ENCODE assay signal across 8 cellular contexts in genomic region chr4:140359571-140360427, GRCh38. TPM values are rescaled to one million over a fixed set of nuclear protein-coding genes. Genes with fewer than 3 reads are reported as not detected.
DNase-seq lines count a peak whose midpoint lies in the region; ATAC-seq, FAIRE-seq and TF ChIP-seq lines count a peak whose summit lies in the region.

No MANE protein-coding gene starts in this region.

- H3K9me3 ChIP-seq in cardiac muscle cell (ENCODE audit: low read depth) = no peaks in the 10 kb centered on the region

- no peak overlapping the region for H3K4me3 Mint-ChIP-seq in activated naive CD8-positive, alpha-beta T cell treated with anti-CD3 and anti-CD28 coated beads, Interleukin-2, amount 10 ng/mL, durations not matched to agents 7 days and 5 days

- no peak overlapping the region for H3K27ac Mint-ChIP-seq in activated naive CD8-positive, alpha-beta T cell treated with anti-CD3 and anti-CD28 coated beads, Interleukin-2, amount 10 ng/mL, durations not matched to agents 7 days and 5 days

- H3K4me1 ChIP-seq in cardiac muscle cell (ENCODE audit: low read depth) = peaks cover 8% of the 10 kb centered on the region

- H3K4me3 ChIP-seq in cardiac muscle cell = no peak overlapping the region

- H3K27ac ChIP-seq in cardiac muscle cell = no peak overlapping the region

- H3K9me3 Mint-ChIP-seq in activated naive CD8-positive, alpha-beta T cell treated with anti-CD3 and anti-CD28 coated beads, Interleukin-2, amount 10 ng/mL, durations not matched to agents 7 days and 5 days = no peaks in the 10 kb centered on the region

- no peaks in the 10 kb centered on the region for H3K4me1 Mint-ChIP-seq in activated naive CD8-positive, alpha-beta T cell treated with anti-CD3 and anti-CD28 coated beads, Interleukin-2, amount 10 ng/mL, durations not matched to agents 7 days and 5 days

- H3K36me3 Mint-ChIP-seq in activated naive CD8-positive, alpha-beta T cell treated with anti-CD3 and anti-CD28 coated beads, Interleukin-2, amount 10 ng/mL, durations not matched to agents 7 days and 5 days = no peaks in the 10 kb centered on the region

- no peaks in the 10 kb centered on the region for H3K36me3 ChIP-seq in cardiac muscle cell

- TF ChIP-seq POLR2A in GM12892 (IDR thresholded peaks at IDR 0.05; ENCODE audit: low read depth, low read length) = no peak

- H3K27me3 ChIP-seq in cardiac muscle cell = no peaks in the 10 kb centered on the region

- peak; percentile 83 for FAIRE-seq in GM12892 (lab: Jason Lieb, UNC)

- TF ChIP-seq CTCF in cardiac muscle cell (IDR thresholded peaks at IDR 0.05; ENCODE audit: low read depth, low read length) = peak; percentile 86

- POLR2A ChIA-PET in activated naive CD8-positive, alpha-beta T cell treated with anti-CD3 and anti-CD28 coated beads, Interleukin-2, amount 10 ng/mL, durations not matched to agents 7 days and 5 days (lab: Charles Lee) = interaction anchor here (1.8 kb wide), 1 partner anchor 14 kb away, joined by 4 read pairs; the partner anchor contains the start of gene SCOC

- DNase-seq in GM12892 (ENCODE audit: insufficient read length) (no peak), NCI-H1092 treated with DMSO at 0.1 percent for 48 hours (lab: John Stamatoyannopoulos, UW) (peak; percentile 92), SKM-1 treated with dmso at 0.1 percent for 144 hours (lab: John Stamatoyannopoulos, UW; ENCODE audit: unreplicated experiment) (peak; percentile 69), cardiac muscle cell (ENCODE audit: low read depth in 1 of 2, low spot score in 1 of 2) (peak; percentile 87 to 92), putamen (ENCODE audit: low spot score) (peak; percentile 56), occipital lobe (lab: John Stamatoyannopoulos, UW) (no peak)
- peak; percentile 51 for DNase-seq in activated naive CD8-positive, alpha-beta T cell treated with anti-CD3 and anti-CD28 coated beads, Interleukin-2, amount 10 ng/mL, durations not matched to agents 7 days and 5 days

- peak; percentile 98 for ATAC-seq in HG02678 (IDR thresholded peaks at IDR 0.05; ENCODE audit: unreplicated experiment)
- peak; percentile 91 for ATAC-seq in activated naive CD8-positive, alpha-beta T cell treated with anti-CD3 and anti-CD28 coated beads, Interleukin-2, amount 10 ng/mL, durations not matched to agents 7 days and 5 days (ENCODE audit: low read depth)

- H3K27me3 Mint-ChIP-seq in activated naive CD8-positive, alpha-beta T cell treated with anti-CD3 and anti-CD28 coated beads, Interleukin-2, amount 10 ng/mL, durations not matched to agents 7 days and 5 days = peaks cover 2% of the 10 kb centered on the region

RNA-seq across cellular contexts. Expression of gene SCOC, which starts 13.6 kb away (rescaled TPM):
- 60.1 TPM for polyA plus RNA-seq in GM12892 (2012; ENCODE audit: missing spikeins)
- total RNA-seq in activated naive CD8-positive, alpha-beta T cell treated with anti-CD3 and anti-CD28 coated beads, Interleukin-2, amount 10 ng/mL, durations not matched to agents 7 days and 5 days = 10 to 100 TPM; 24.0 to 26.5 TPM
- total RNA-seq in cardiac muscle cell = 37.0 and 45.1 TPM in 2 replicates
- 134 and 141 TPM in 2 replicates for polyA plus RNA-seq in cardiac muscle cell
- 104 TPM for total RNA-seq in occipital lobe

Comparison
In these comparisons a context has a peak if more than half of its experiments do, and no peak if none do; other contexts are left out.
1. DNase-seq: peak in NCI-H1092 treated with DMSO at 0.1 percent for 48 hours (single experiment), SKM-1 treated with dmso at 0.1 percent for 144 hours (single experiment), activated naive CD8-positive, alpha-beta T cell treated with anti-CD3 and anti-CD28 coated beads, Interleukin-2, amount 10 ng/mL, durations not matched to agents 7 days and 5 days (single experiment), cardiac muscle cell (2 of 2) and putamen (single experiment); none in GM12892 (single experiment) and occipital lobe (single experiment).